Comparison of ENCODE assay signal across 22 cellular contexts in genomic region chr9:87421734-87422133, GRCh38.
DNase-seq lines count a peak whose midpoint lies in the region; ATAC-seq, FAIRE-seq and TF ChIP-seq lines count a peak whose summit lies in the region.
"Had no signal": no experiment of that assay in that cellular context is flagged by ENCODE, and none has a peak within 500 bp of the region (broad histone marks: within the 10 kb centered on the region; RNA-seq: fewer than 3 reads in every experiment).

No MANE protein-coding gene starts in this region.

- no peak overlapping the region for H2BK15ac ChIP-seq in neuronal stem cell (ENCODE audit: low read length)

- H2AFZ ChIP-seq in HepG2 (ENCODE audit: low read length) (no peak overlapping the region), neuronal stem cell (ENCODE audit: low read length) (no peak overlapping the region)

- H3K9me3 ChIP-seq in right lobe of liver (no peaks in the 10 kb centered on the region), HepG2 (ENCODE audit: low read length) (no peaks in the 10 kb centered on the region), endodermal cell (ENCODE audit: control insufficient read depth, low read length) (peaks cover 61% of the 10 kb centered on the region), neuronal stem cell (replicated peaks in 1 of 2; ENCODE audit: control insufficient read depth in 2 of 2, insufficient read depth in 1 of 2, low read depth in 1 of 2, low read length in 2 of 2) (peaks cover 0 to 2% of the 10 kb centered on the region in 2 donors)
- H3K9me3 ChIP-seq: Caco-2 had no signal

- H3K18ac ChIP-seq in neuronal stem cell (ENCODE audit: low read length) = peak overlapping the region; percentile 75

- H3K4me2 ChIP-seq in HepG2 (ENCODE audit: low read depth, low read length) (no peak overlapping the region), neuronal stem cell (ENCODE audit: insufficient read depth, low read length, poor library complexity, severe bottlenecking) (no peak overlapping the region)
- H3K4me2 ChIP-seq: BLaER1 had no signal

- H3K9ac ChIP-seq in HepG2 (ENCODE audit: insufficient read depth, low read depth, low read length) (no peak overlapping the region), endodermal cell (ENCODE audit: extremely low read depth, low read length, poor library complexity, severe bottlenecking) (no peak overlapping the region), neuronal stem cell (ENCODE audit: low read depth, low read length, poor library complexity) (no peak overlapping the region)
- H3K9ac ChIP-seq: BLaER1 had no signal

- FAIRE-seq in HepG2 (lab: Jason Lieb, UNC) = no peak
- FAIRE-seq: A204.1, G401.6, GM12892, GM19239 had no signal

- H3K9me3 Mint-ChIP-seq in endodermal cell = peaks cover 48% of the 10 kb centered on the region

- H2AK5ac ChIP-seq in neuronal stem cell (ENCODE audit: low read depth, low read length) = no peak overlapping the region

- TF ChIP-seq POLR2A in right lobe of liver (IDR thresholded peaks at IDR 0.05) (no peak), HepG2 (IDR thresholded peaks at IDR 0.05; ENCODE audit: insufficient read depth in 1 of 2, low read depth in 2 of 2, low read length in 2 of 2) (no peak)

- DNase-seq in right lobe of liver (no peak), HepG2 (ENCODE audit: low spot score) (no peak), endodermal cell (peak; percentile 65), neuronal stem cell (ENCODE audit: low spot score) (no peak), brain microvascular endothelial cell (no peak)
- DNase-seq: Caco-2; CD4-positive, CD25-positive, alpha-beta regulatory T cell; CD8-positive, alpha-beta T cell; DMS153; DND-41; GOT3; H7 had no signal

- H3K4me3 ChIP-seq in right lobe of liver (peak overlapping the region in 2 of 3 donors; percentile 17 to 28), HepG2 (replicated peaks in 1 of 3; ENCODE audit: insufficient read depth in 1 of 3, low read depth in 2 of 3, low read length in 3 of 3) (no peak overlapping the region), endodermal cell (ENCODE audit: low read length) (no peak overlapping the region), neuronal stem cell (ENCODE audit: low read length in 2 of 2) (no peak overlapping the region), brain microvascular endothelial cell (ENCODE audit: low read depth, low read length) (no peak overlapping the region)
- H3K4me3 ChIP-seq: BLaER1 had no signal

- H3K79me2 ChIP-seq in HepG2 (ENCODE audit: insufficient read depth, low read length) = no peaks in the 10 kb centered on the region

- no peaks in the 10 kb centered on the region for H3K36me3 ChIP-seq in right lobe of liver
- no peaks in the 10 kb centered on the region for H3K36me3 ChIP-seq in HepG2 (replicated peaks in 1 of 2; ENCODE audit: control insufficient read depth in 1 of 2, insufficient read depth in 2 of 2, low read length in 2 of 2)
- H3K36me3 ChIP-seq in endodermal cell (ENCODE audit: control insufficient read depth, insufficient read depth, low read length) = peaks cover 46% of the 10 kb centered on the region
- peaks cover 0 to 1% of the 10 kb centered on the region in 2 donors for H3K36me3 ChIP-seq in neuronal stem cell (replicated peaks in 1 of 2; ENCODE audit: control insufficient read depth in 2 of 2, insufficient read depth in 2 of 2, low read length in 2 of 2)
- no peaks in the 10 kb centered on the region for H3K36me3 ChIP-seq in brain microvascular endothelial cell (replicated peaks)
- H3K36me3 ChIP-seq: BLaER1 had no signal

- ATAC-seq in right lobe of liver (no peak), HepG2 (no peak), GM18519 (IDR thresholded peaks at IDR 0.05; ENCODE audit: low FRiP score, unreplicated experiment) (no peak)
- ATAC-seq: CD8-positive, alpha-beta T cell; HCT116 had no signal

- H3K27ac Mint-ChIP-seq in endodermal cell = no peak overlapping the region
- H3K27ac Mint-ChIP-seq: B cell; CD4-positive, CD25-positive, alpha-beta regulatory T cell; CD8-positive, alpha-beta T cell had no signal

- peaks cover 4% of the 10 kb centered on the region for H3K4me1 Mint-ChIP-seq in endodermal cell
- H3K4me1 Mint-ChIP-seq: B cell; CD4-positive, CD25-positive, alpha-beta regulatory T cell had no signal

- no peak overlapping the region for H2BK12ac ChIP-seq in neuronal stem cell (ENCODE audit: low read length)

- intact Hi-C loops in right lobe of liver (cut with DNase I) = no loop called here
- intact Hi-C loops in HepG2 (cut with micrococcal nuclease; ENCODE audit: unreplicated experiment) = no loop called here

- H2BK120ac ChIP-seq in neuronal stem cell (ENCODE audit: low read depth, low read length) = no peak overlapping the region

- TF ChIP-seq RAD21 in HepG2 (CRISPR knock-in tag; IDR thresholded peaks at IDR 0.05) = no peak

- H3K79me1 ChIP-seq in neuronal stem cell (ENCODE audit: low read depth, low read length) = peaks cover 3% of the 10 kb centered on the region

- no peak overlapping the region for H3K4me3 Mint-ChIP-seq in endodermal cell
- H3K4me3 Mint-ChIP-seq: B cell; CD4-positive, CD25-positive, alpha-beta regulatory T cell; CD8-positive, alpha-beta T cell had no signal

- H3K4ac ChIP-seq in neuronal stem cell (ENCODE audit: low read length) = no peak overlapping the region

- peak overlapping the region; percentile 72 for H2BK5ac ChIP-seq in neuronal stem cell (ENCODE audit: low read length)

- H3K27ac ChIP-seq in right lobe of liver = peak overlapping the region in 1 of 3 donors; percentile 86
- H3K27ac ChIP-seq in HepG2 (ENCODE audit: extremely low read length, insufficient read depth, low read length) = no peak overlapping the region
- H3K27ac ChIP-seq in endodermal cell (ENCODE audit: low read depth, low read length) = no peak overlapping the region
- no peak overlapping the region for H3K27ac ChIP-seq in neuronal stem cell (replicated peaks; ENCODE audit: low read length)
- no peak overlapping the region for H3K27ac ChIP-seq in brain microvascular endothelial cell
- H3K27ac ChIP-seq: 22Rv1, BLaER1, C4-2B had no signal

- H4K91ac ChIP-seq in neuronal stem cell (ENCODE audit: low read depth, low read length, poor library complexity) = no peak overlapping the region

- TF ChIP-seq EP300 in HepG2 (IDR thresholded peaks at IDR 0.05; ENCODE audit: low read depth in 2 of 2, low read length in 2 of 2) = no peak
- TF ChIP-seq EP300 in HepG2 (CRISPR knock-in tag; IDR thresholded peaks at IDR 0.05; ENCODE audit: borderline replicate concordance) = no peak

- no peak for TF ChIP-seq CTCF in right lobe of liver (IDR thresholded peaks at IDR 0.05)
- TF ChIP-seq CTCF in HepG2 (CRISPR knock-in tag; IDR thresholded peaks at IDR 0.05) = no peak
- TF ChIP-seq CTCF in endodermal cell (conservative IDR thresholded peaks at IDR 0.05) = no peak
- TF ChIP-seq CTCF in brain microvascular endothelial cell (IDR thresholded peaks at IDR 0.05; ENCODE audit: low read depth, low read length, missing control alignments) = no peak

- H3K27me3 ChIP-seq in right lobe of liver = no peaks in the 10 kb centered on the region
- peaks cover 0 to 3% of the 10 kb centered on the region in 2 experiments; a peak in 1 of 5 replicates for H3K27me3 ChIP-seq in HepG2 (ENCODE audit: control insufficient read depth in 1 of 2, insufficient read depth in 2 of 2, low read length in 2 of 2)
- H3K27me3 ChIP-seq in endodermal cell (ENCODE audit: control insufficient read depth, insufficient read depth, low read length, poor library complexity, severe bottlenecking) = no peaks in the 10 kb centered on the region
- no peaks in the 10 kb centered on the region for H3K27me3 ChIP-seq in neuronal stem cell (ENCODE audit: control insufficient read depth in 3 of 3, insufficient read depth in 3 of 3, low read depth in 1 of 3, low read length in 3 of 3)
- H3K27me3 ChIP-seq in brain microvascular endothelial cell (replicated peaks) = no peaks in the 10 kb centered on the region
- H3K27me3 ChIP-seq: BLaER1 had no signal

- peak overlapping the region; percentile 33 for H3K14ac ChIP-seq in neuronal stem cell (ENCODE audit: low read length)

- no TSS peak for BruUV-seq in HepG2 (replicated peaks; lab: Mats Ljungman, UMichigan)

- POLR2A ChIA-PET in HepG2 (lab: Yijun Ruan, JAX) = no interaction called here

- 88% methylated on average over 3 of the region's 3 CpGs for WGBS in right lobe of liver (ENCODE audit: insufficient coverage, low coverage, low lambda C conversion rate, missing lambda C conversion rate)
- WGBS in HepG2 (ENCODE audit: low lambda C conversion rate) = 25% methylated on average over 3 of the region's 3 CpGs
- WGBS in endodermal cell (ENCODE audit: insufficient coverage in 1 of 2, insufficient read length in 1 of 2), 2 experiments = 90% methylated on average over 1 to 3 of the region's 3 CpGs
- no CpG with 5 or more reads among the region's 3 CpGs for WGBS in neuronal stem cell (ENCODE audit: extremely low coverage in 2 of 2, insufficient read length in 2 of 2, insufficient replicate concordance in 1 of 2), 2 donors

- H4K8ac ChIP-seq in neuronal stem cell (ENCODE audit: low read depth, low read length) = no peak overlapping the region

- no peak overlapping the region for H3K23ac ChIP-seq in neuronal stem cell (ENCODE audit: low read depth, low read length, poor library complexity)

- CTCF ChIA-PET in HepG2 (lab: Yijun Ruan, JAX; ENCODE audit: low intra/inter-chr PET ratio, low total read pairs) = no interaction called here

- H3K36me3 Mint-ChIP-seq in endodermal cell (ENCODE audit: low read depth) = peaks cover 67% of the 10 kb centered on the region
- H3K36me3 Mint-ChIP-seq: CD8-positive, alpha-beta T cell had no signal

- in situ Hi-C loops in HepG2 (cut with HindIII; ENCODE audit: extremely low pct_ligation_motif_present, low pct_unique_long_range_greater_than_20kb) = no loop called here
- in situ Hi-C loops in brain microvascular endothelial cell (cut with HindIII; ENCODE audit: low pct_ligation_motif_present, low sequenced_read_pairs) = no loop called here

- no peaks in the 10 kb centered on the region for H4K20me1 ChIP-seq in HepG2 (ENCODE audit: insufficient read depth, low read length)
- H4K20me1 ChIP-seq: BLaER1 had no signal

- no peaks in the 10 kb centered on the region for H3K27me3 Mint-ChIP-seq in endodermal cell (ENCODE audit: insufficient read depth)

- H3K4me1 ChIP-seq in right lobe of liver (peaks cover 0 to 18% (median 7%) of the 10 kb centered on the region in 4 donors), HepG2 (ENCODE audit: insufficient read depth, low read length) (no peaks in the 10 kb centered on the region), endodermal cell (ENCODE audit: control insufficient read depth, insufficient read depth, low read length) (no peaks in the 10 kb centered on the region), neuronal stem cell (ENCODE audit: control insufficient read depth in 2 of 2, insufficient read depth in 1 of 2, low read depth in 1 of 2, low read length in 2 of 2) (no peaks in the 10 kb centered on the region)
- H3K4me1 ChIP-seq: BLaER1, Caco-2 had no signal

Comparison
In these comparisons a context has a peak if more than half of its experiments do, and no peak if none do; other contexts are left out.
1. H3K4me3 ChIP-seq: peak in right lobe of liver (2 of 3); none in HepG2 (0 of 3), endodermal cell (single experiment), neuronal stem cell (0 of 2) and brain microvascular endothelial cell (single experiment).